Comparison of ENCODE assay signal across 20 cellular contexts in the genomic region with DNA sequence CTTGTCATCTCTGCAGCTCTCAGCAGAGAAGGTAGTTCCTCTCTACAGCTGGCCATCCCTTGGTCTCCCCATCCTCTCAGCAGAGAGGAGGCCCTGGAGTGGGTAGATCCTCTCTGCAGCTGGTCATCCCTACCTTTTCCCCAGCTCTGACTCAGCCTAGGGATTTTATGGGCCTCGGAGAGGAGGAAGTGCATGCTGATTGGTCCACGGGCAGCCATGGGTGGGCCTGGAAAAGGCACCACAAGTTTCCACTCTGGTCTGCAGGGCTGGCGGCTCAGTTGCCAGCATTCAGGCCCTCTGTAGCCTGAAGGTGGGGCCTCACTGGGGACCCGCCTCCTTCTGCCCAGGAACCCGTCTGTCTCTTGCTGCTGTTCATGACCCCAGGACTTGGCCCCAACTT. TPM values are rescaled to one million over a fixed set of nuclear protein-coding genes. Genes with fewer than 3 reads are reported as not detected.
DNase-seq lines count a peak whose midpoint lies in the region; ATAC-seq and TF ChIP-seq lines count a peak whose summit lies in the region.
"Had no signal": no experiment of that assay in that cellular context is flagged by ENCODE, and none has a peak within 500 bp of the region (broad histone marks: within the 10 kb centered on the region; RNA-seq: fewer than 3 reads in every experiment).

No MANE protein-coding gene starts in this region.

- H3K27me3 ChIP-seq in upper lobe of left lung (no peaks in the 10 kb centered on the region), Caco-2 (replicated peaks; ENCODE audit: control insufficient read depth, insufficient read depth, low read length) (no peaks in the 10 kb centered on the region)
- H3K27me3 ChIP-seq: cardiac muscle cell, esophagus squamous epithelium had no signal

- no peak for TF ChIP-seq EP300 in upper lobe of left lung (IDR thresholded peaks at IDR 0.05)

- peaks cover 9% of the 10 kb centered on the region; the same call in 1 of the 2 replicates for H3K4me1 Mint-ChIP-seq in WTC11
- no peaks in the 10 kb centered on the region for H3K4me1 Mint-ChIP-seq in Caco-2 (ENCODE audit: low read depth, unreplicated experiment)
- H3K4me1 Mint-ChIP-seq in stimulated activated memory B cell treated with anti-CD40 and anti-IgM and Interleukin-4, amounts not matched to agents 10 μg/mL and 1 μg/mL and 100 μg/mL, for 72 hours: no peaks in the 10 kb centered on the region

- no peak overlapping the region for H3K27ac Mint-ChIP-seq in WTC11
- no peak overlapping the region for H3K27ac Mint-ChIP-seq in Caco-2 (ENCODE audit: unreplicated experiment)
- H3K27ac Mint-ChIP-seq in stimulated activated memory B cell treated with anti-CD40 and anti-IgM and Interleukin-4, amounts not matched to agents 10 μg/mL and 1 μg/mL and 100 μg/mL, for 72 hours: no peak overlapping the region
- H3K27ac Mint-ChIP-seq: mesothelial cell of epicardium had no signal

- H3K27me3 Mint-ChIP-seq in WTC11 (ENCODE audit: low read depth) (no peaks in the 10 kb centered on the region), Caco-2 (ENCODE audit: insufficient read depth, unreplicated experiment) (no peaks in the 10 kb centered on the region)
- H3K27me3 Mint-ChIP-seq in stimulated activated memory B cell treated with anti-CD40 and anti-IgM and Interleukin-4, amounts not matched to agents 10 μg/mL and 1 μg/mL and 100 μg/mL, for 72 hours: no peaks in the 10 kb centered on the region

- H3K36me3 Mint-ChIP-seq in WTC11 (peaks cover 8% of the 10 kb centered on the region), Caco-2 (ENCODE audit: insufficient read depth, unreplicated experiment) (no peaks in the 10 kb centered on the region)
- H3K36me3 Mint-ChIP-seq in stimulated activated memory B cell treated with anti-CD40 and anti-IgM and Interleukin-4, amounts not matched to agents 10 μg/mL and 1 μg/mL and 100 μg/mL, for 72 hours: peaks cover 16% of the 10 kb centered on the region

- TF ChIP-seq POLR2A in upper lobe of left lung (IDR thresholded peaks at IDR 0.05): no peak

- H3K9me3 Mint-ChIP-seq in WTC11: peaks cover 6% of the 10 kb centered on the region; the same call in 1 of the 2 replicates
- no peaks in the 10 kb centered on the region for H3K9me3 Mint-ChIP-seq in Caco-2 (ENCODE audit: unreplicated experiment)
- H3K9me3 Mint-ChIP-seq in stimulated activated memory B cell treated with anti-CD40 and anti-IgM and Interleukin-4, amounts not matched to agents 10 μg/mL and 1 μg/mL and 100 μg/mL, for 72 hours: peaks cover 4% of the 10 kb centered on the region
- H3K9me3 Mint-ChIP-seq: mesothelial cell of epicardium had no signal

- DNase-seq in Right ventricle myocardium inferior (ENCODE audit: missing footprints): no peak
- no peak for DNase-seq in cardiac septum (ENCODE audit: low spot score)
- peak; percentile 38 for DNase-seq in WTC11 (ENCODE audit: low spot score)
- DNase-seq in islet precursor cell: peak; percentile 70
- DNase-seq in upper lobe of left lung: no peak
- no peak for DNase-seq in Caco-2
- no peak for DNase-seq in OCI-M2 (lab: John Stamatoyannopoulos, UW; ENCODE audit: unreplicated experiment)
- DNase-seq: activated gamma-delta T cell treated with Interleukin-2 at 50 U/mL for 16 hours; DMS153; esophagus squamous epithelium; Karpas-422; NCI-H1048; NCI-H2029 treated with DMSO at 0.1 percent for 48 hours; NCI-H446 treated with DMSO at 0.1 percent for 48 hours; NK-92 treated with Interleukin-12 subunit alpha and Interleukin-12 subunit beta, amount 100 ng/mL, for 24 hours; stimulated activated CD4-positive, alpha-beta T cell treated with anti-CD3 and anti-CD28 coated beads, Interleukin-4, amount 100 ng/mL, for 4 hours; T-helper 1 cell had no signal

- TF ChIP-seq CTCF in WTC11 (IDR thresholded peaks at IDR 0.05) (no peak), upper lobe of left lung (IDR thresholded peaks at IDR 0.05) (no peak), Caco-2 (IDR thresholded peaks at IDR 0.05; ENCODE audit: insufficient read depth in 1 of 2, low read depth in 1 of 2, low read length in 1 of 2, severe bottlenecking in 1 of 2, unreplicated experiment in 1 of 2) (no peak)

- 87 to 100% methylated on average over 1 to 5 of the region's 5 CpGs for WGBS in upper lobe of left lung, 2 donors

- H3K9me3 ChIP-seq in upper lobe of left lung (no peaks in the 10 kb centered on the region), Caco-2 (no peaks in the 10 kb centered on the region)
- H3K9me3 ChIP-seq: esophagus squamous epithelium had no signal

- POLR2A ChIA-PET in WTC11 (lab: Charles Lee): interaction anchor here (1.7 kb wide), 1 partner anchor 65 kb away, joined by 7 read pairs; a partner anchor contains a TSS
- POLR2A ChIA-PET in Caco-2 (lab: Charles Lee): no interaction called here

- intact Hi-C loops in Right ventricle myocardium inferior (cut with DNase I) (no loop called here), cardiac septum (cut with DNase I) (no loop called here), Caco-2 (cut with micrococcal nuclease; ENCODE audit: unreplicated experiment) (no loop called here)

- H3K27ac ChIP-seq in upper lobe of left lung: no peak overlapping the region
- H3K27ac ChIP-seq: cardiac muscle cell, esophagus squamous epithelium had no signal

- H3K36me3 ChIP-seq in upper lobe of left lung: peaks cover 0 to 21% (median 9%) of the 10 kb centered on the region in 4 donors
- H3K36me3 ChIP-seq in Caco-2 (ENCODE audit: control insufficient read depth, insufficient read depth, low read length): peaks cover 2% of the 10 kb centered on the region; the same call in 1 of the 2 replicates

- peak; percentile 44 for ATAC-seq in Right ventricle myocardium inferior
- peak; percentile 96 for ATAC-seq in WTC11
- ATAC-seq in upper lobe of left lung (ENCODE audit: low FRiP score in 2 of 2): peak; percentile 11 to 37
- ATAC-seq in stimulated activated memory B cell treated with anti-CD40 and anti-IgM and Interleukin-4, amounts not matched to agents 10 μg/mL and 1 μg/mL and 100 μg/mL, for 72 hours: no peak

- BruUV-seq in Caco-2 (replicated peaks; lab: Mats Ljungman, UMichigan): no TSS peak

- CTCF ChIA-PET in WTC11 (lab: Charles Lee): interaction anchor here (0.6 kb wide), 1 partner anchor 106 kb away, joined by 3 read pairs; no protein-coding TSS in a partner anchor
- CTCF ChIA-PET in Caco-2 (lab: Charles Lee): no interaction called here

- H3K4me3 Mint-ChIP-seq in WTC11: no peak overlapping the region
- H3K4me3 Mint-ChIP-seq in Caco-2 (ENCODE audit: unreplicated experiment): no peak overlapping the region
- H3K4me3 Mint-ChIP-seq in stimulated activated memory B cell treated with anti-CD40 and anti-IgM and Interleukin-4, amounts not matched to agents 10 μg/mL and 1 μg/mL and 100 μg/mL, for 72 hours: no peak overlapping the region
- H3K4me3 Mint-ChIP-seq: mesothelial cell of epicardium had no signal

- H3K4me1 ChIP-seq in upper lobe of left lung: peaks cover 0 to 5% (median 2%) of the 10 kb centered on the region in 4 donors
- H3K4me1 ChIP-seq in Caco-2: no peaks in the 10 kb centered on the region

- no peak overlapping the region for H3K4me3 ChIP-seq in upper lobe of left lung
- H3K4me3 ChIP-seq in Caco-2 (ENCODE audit: low read depth, low read length): no peak overlapping the region
- H3K4me3 ChIP-seq: cardiac muscle cell, esophagus squamous epithelium had no signal

TF ChIP-seq in WTC11, 78 proteins besides CTCF, POLR2A, EP300 and RAD21 (continues in another document):
- TF ChIP-seq TCF7 (CRISPR knock-in tag; IDR thresholded peaks at IDR 0.05; ENCODE audit: low read depth) (no peak), OVOL2 (CRISPR knock-in tag; IDR thresholded peaks at IDR 0.05; ENCODE audit: borderline replicate concordance) (no peak), MYBL2 (CRISPR knock-in tag; IDR thresholded peaks at IDR 0.05) (no peak), ZNF671 (CRISPR knock-in tag; IDR thresholded peaks at IDR 0.05) (no peak), ZNF232 (CRISPR knock-in tag; IDR thresholded peaks at IDR 0.05) (no peak), CREB1 (CRISPR knock-in tag; IDR thresholded peaks at IDR 0.05) (no peak), NR2C2 (CRISPR knock-in tag; IDR thresholded peaks at IDR 0.05) (no peak)
- TF ChIP-seq, protein P1, sequence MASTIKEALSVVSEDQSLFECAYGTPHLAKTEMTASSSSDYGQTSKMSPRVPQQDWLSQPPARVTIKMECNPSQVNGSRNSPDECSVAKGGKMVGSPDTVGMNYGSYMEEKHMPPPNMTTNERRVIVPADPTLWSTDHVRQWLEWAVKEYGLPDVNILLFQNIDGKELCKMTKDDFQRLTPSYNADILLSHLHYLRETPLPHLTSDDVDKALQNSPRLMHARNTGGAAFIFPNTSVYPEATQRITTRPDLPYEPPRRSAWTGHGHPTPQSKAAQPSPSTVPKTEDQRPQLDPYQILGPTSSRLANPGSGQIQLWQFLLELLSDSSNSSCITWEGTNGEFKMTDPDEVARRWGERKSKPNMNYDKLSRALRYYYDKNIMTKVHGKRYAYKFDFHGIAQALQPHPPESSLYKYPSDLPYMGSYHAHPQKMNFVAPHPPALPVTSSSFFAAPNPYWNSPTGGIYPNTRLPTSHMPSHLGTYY (CRISPR knock-in tag; IDR thresholded peaks at IDR 0.05): no peak
- TF ChIP-seq, protein P2, sequence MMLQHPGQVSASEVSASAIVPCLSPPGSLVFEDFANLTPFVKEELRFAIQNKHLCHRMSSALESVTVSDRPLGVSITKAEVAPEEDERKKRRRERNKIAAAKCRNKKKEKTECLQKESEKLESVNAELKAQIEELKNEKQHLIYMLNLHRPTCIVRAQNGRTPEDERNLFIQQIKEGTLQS (CRISPR knock-in tag; conservative IDR thresholded peaks at IDR 0.05): no peak
- TF ChIP-seq, protein P3, sequence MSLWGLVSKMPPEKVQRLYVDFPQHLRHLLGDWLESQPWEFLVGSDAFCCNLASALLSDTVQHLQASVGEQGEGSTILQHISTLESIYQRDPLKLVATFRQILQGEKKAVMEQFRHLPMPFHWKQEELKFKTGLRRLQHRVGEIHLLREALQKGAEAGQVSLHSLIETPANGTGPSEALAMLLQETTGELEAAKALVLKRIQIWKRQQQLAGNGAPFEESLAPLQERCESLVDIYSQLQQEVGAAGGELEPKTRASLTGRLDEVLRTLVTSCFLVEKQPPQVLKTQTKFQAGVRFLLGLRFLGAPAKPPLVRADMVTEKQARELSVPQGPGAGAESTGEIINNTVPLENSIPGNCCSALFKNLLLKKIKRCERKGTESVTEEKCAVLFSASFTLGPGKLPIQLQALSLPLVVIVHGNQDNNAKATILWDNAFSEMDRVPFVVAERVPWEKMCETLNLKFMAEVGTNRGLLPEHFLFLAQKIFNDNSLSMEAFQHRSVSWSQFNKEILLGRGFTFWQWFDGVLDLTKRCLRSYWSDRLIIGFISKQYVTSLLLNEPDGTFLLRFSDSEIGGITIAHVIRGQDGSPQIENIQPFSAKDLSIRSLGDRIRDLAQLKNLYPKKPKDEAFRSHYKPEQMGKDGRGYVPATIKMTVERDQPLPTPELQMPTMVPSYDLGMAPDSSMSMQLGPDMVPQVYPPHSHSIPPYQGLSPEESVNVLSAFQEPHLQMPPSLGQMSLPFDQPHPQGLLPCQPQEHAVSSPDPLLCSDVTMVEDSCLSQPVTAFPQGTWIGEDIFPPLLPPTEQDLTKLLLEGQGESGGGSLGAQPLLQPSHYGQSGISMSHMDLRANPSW (CRISPR knock-in tag; conservative IDR thresholded peaks at IDR 0.05; ENCODE audit: low read depth): no peak

RNA-seq across cellular contexts. Expression of a gene that starts 36.9 kb away (rescaled TPM):
- total RNA-seq in Right ventricle myocardium inferior (44.5 TPM), cardiac septum (31.0 TPM), WTC11 (2021) (17.0 to 18.8 TPM (median 18.4 TPM) in 3 replicates), upper lobe of left lung (10 to 100 TPM; 19.6 to 52.4 (median 38.9) TPM), Caco-2 (2022) (22.8 and 23.9 TPM in 2 replicates)

Comparison
In these comparisons a context has a peak if more than half of its experiments do, and no peak if none do; other contexts are left out.
1. DNase-seq: peak in WTC11 (single experiment) and islet precursor cell (single experiment); none in Right ventricle myocardium inferior (single experiment), cardiac septum (single experiment), upper lobe of left lung (0 of 2), Caco-2 (0 of 2) and OCI-M2 (single experiment).